Comparison of ENCODE assay signal across 8 cellular contexts in the genomic region with DNA sequence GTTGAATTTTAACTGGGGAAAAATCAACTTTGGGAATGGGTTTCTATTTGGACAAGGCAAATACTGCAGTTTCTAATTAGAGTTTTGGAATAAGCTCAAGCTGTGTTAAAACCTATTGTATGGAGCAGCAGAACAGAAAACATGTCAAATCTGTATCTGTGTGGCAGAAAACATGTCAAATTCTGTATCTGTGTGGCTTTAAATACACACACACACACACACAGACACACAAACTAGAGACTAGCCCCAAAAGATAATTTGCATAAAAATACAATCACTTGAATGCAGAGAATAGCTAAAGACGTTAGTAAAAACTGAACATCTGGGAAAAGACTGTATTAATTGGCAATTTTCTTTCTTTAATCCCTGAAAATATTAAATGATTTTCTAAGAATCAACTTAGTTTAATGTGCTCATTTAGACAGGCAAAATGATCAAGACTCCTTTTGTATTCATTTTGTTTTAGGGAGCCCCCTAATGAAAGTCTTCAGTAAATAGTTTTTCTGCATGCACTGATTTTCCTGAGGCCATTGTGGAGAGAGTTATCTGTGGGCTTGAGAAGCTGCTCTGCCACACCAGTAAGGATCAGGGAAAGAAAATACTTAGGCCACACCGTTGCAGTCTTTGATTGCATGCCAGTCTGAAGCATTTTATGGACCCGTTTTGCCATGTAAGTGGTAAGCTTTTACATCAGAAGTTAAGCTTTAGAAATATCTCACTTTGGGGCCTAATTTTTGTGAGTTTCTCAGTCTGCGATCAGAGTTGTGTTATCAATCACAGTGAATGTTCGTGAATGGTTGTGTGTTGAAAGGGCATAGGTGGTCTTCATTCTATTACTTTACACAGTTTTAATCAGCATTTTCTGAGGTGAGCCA. TPM values are rescaled to one million over a fixed set of nuclear protein-coding genes. Genes with fewer than 3 reads are reported as not detected.
DNase-seq lines count a peak whose midpoint lies in the region; ATAC-seq and TF ChIP-seq lines count a peak whose summit lies in the region.

No MANE protein-coding gene starts in this region.

- H3K27ac Mint-ChIP-seq in IgD-negative memory B cell: no peak overlapping the region
- no peak overlapping the region for H3K27ac Mint-ChIP-seq in central memory CD8-positive, alpha-beta T cell (ENCODE audit: low read depth)
- no peak overlapping the region for H3K27ac Mint-ChIP-seq in naive thymus-derived CD4-positive, alpha-beta T cell

- H3K27me3 Mint-ChIP-seq in IgD-negative memory B cell: peaks cover 33% of the 10 kb centered on the region
- no peaks in the 10 kb centered on the region for H3K27me3 Mint-ChIP-seq in central memory CD8-positive, alpha-beta T cell
- H3K27me3 Mint-ChIP-seq in naive thymus-derived CD4-positive, alpha-beta T cell: peaks cover 2 to 51% (median 20%) of the 10 kb centered on the region in 5 donors

- H3K4me3 ChIP-seq in BJ (ENCODE audit: low read depth, low read length): peak overlapping the region; percentile 75
- H3K4me3 ChIP-seq in naive thymus-derived CD4-positive, alpha-beta T cell (ENCODE audit: low read length): no peak overlapping the region

- DNase-seq in BJ (ENCODE audit: low read depth) (no peak), NCI-H510A (lab: John Stamatoyannopoulos, UW) (no peak)
- no peak for DNase-seq in central memory CD8-positive, alpha-beta T cell (ENCODE audit: low spot score in 2 of 2)
- no peak for DNase-seq in naive thymus-derived CD4-positive, alpha-beta T cell
- DNase-seq in activated CD4-positive, CD25-positive, alpha-beta regulatory T cell (lab: John Stamatoyannopoulos, UW): no peak

- no peaks in the 10 kb centered on the region for H3K36me3 ChIP-seq in BJ (ENCODE audit: control insufficient read depth, insufficient read depth, low read length)
- H3K36me3 ChIP-seq in naive thymus-derived CD4-positive, alpha-beta T cell (ENCODE audit: control insufficient read depth in 2 of 3, insufficient read depth in 3 of 3, low read length in 3 of 3): no peaks in the 10 kb centered on the region

- H3K4me1 Mint-ChIP-seq in IgD-negative memory B cell: peaks cover 5 to 11% (median 9%) of the 10 kb centered on the region in 3 donors
- H3K4me1 Mint-ChIP-seq in central memory CD8-positive, alpha-beta T cell: peaks cover 6% of the 10 kb centered on the region
- H3K4me1 Mint-ChIP-seq in naive thymus-derived CD4-positive, alpha-beta T cell: peaks cover 7 to 33% (median 11%) of the 10 kb centered on the region in 7 donors

- peak; percentile 30; the same call in 1 of the 2 replicates for TF ChIP-seq CTCF in BJ (IDR thresholded peaks at IDR 0.05; ENCODE audit: insufficient read depth, low read depth, low read length)

- H3K27ac ChIP-seq in naive thymus-derived CD4-positive, alpha-beta T cell (ENCODE audit: low read depth, low read length): no peak overlapping the region

- no peaks in the 10 kb centered on the region for H3K9me3 Mint-ChIP-seq in IgD-negative memory B cell
- H3K9me3 Mint-ChIP-seq in central memory CD8-positive, alpha-beta T cell: no peaks in the 10 kb centered on the region
- peaks cover 0 to 3% (median 0%) of the 10 kb centered on the region in 11 donors for H3K9me3 Mint-ChIP-seq in naive thymus-derived CD4-positive, alpha-beta T cell

- peaks cover 0 to 4% of the 10 kb centered on the region in 2 donors for H3K4me1 ChIP-seq in naive thymus-derived CD4-positive, alpha-beta T cell (ENCODE audit: control insufficient read depth in 2 of 2, insufficient read depth in 2 of 2, low read length in 2 of 2)

- ATAC-seq in central memory CD8-positive, alpha-beta T cell (replicated peaks; ENCODE audit: extremely low read depth, poor library complexity, severe bottlenecking): no peak
- ATAC-seq in naive thymus-derived CD4-positive, alpha-beta T cell: no peak
- no peak for ATAC-seq in GM21737 (IDR thresholded peaks at IDR 0.05; ENCODE audit: unreplicated experiment)
- ATAC-seq in GM19397 (IDR thresholded peaks at IDR 0.05; ENCODE audit: unreplicated experiment): no peak

- H3K36me3 Mint-ChIP-seq in IgD-negative memory B cell: peaks cover 2% of the 10 kb centered on the region
- peaks cover 3% of the 10 kb centered on the region for H3K36me3 Mint-ChIP-seq in central memory CD8-positive, alpha-beta T cell (ENCODE audit: insufficient read depth)
- peaks cover 0 to 14% (median 1%) of the 10 kb centered on the region in 5 donors for H3K36me3 Mint-ChIP-seq in naive thymus-derived CD4-positive, alpha-beta T cell

- H3K4me3 Mint-ChIP-seq in IgD-negative memory B cell: peak overlapping the region in 3 of 4 donors; percentile 1 to 84 (median 70)
- peak overlapping the region; percentile 71 for H3K4me3 Mint-ChIP-seq in central memory CD8-positive, alpha-beta T cell
- H3K4me3 Mint-ChIP-seq in naive thymus-derived CD4-positive, alpha-beta T cell: peak overlapping the region in 8 of 10 donors; percentile 2 to 90 (median 83)

- no peaks in the 10 kb centered on the region for H3K27me3 ChIP-seq in BJ (ENCODE audit: control insufficient read depth, insufficient read depth, low read length)
- no peaks in the 10 kb centered on the region for H3K27me3 ChIP-seq in naive thymus-derived CD4-positive, alpha-beta T cell (ENCODE audit: control insufficient read depth in 2 of 2, insufficient read depth in 2 of 2, low read length in 2 of 2)

- no peaks in the 10 kb centered on the region for H3K9me3 ChIP-seq in naive thymus-derived CD4-positive, alpha-beta T cell (ENCODE audit: control insufficient read depth in 2 of 3, low read length in 3 of 3)

- CTCF ChIA-PET in BJ (lab: Yijun Ruan, JAX): interaction anchor here (0.7 to 1.7 kb wide), 12 partner anchors 10 to 405 kb away, joined by 3 to 10 read pairs (median 3); no protein-coding TSS in a partner anchor
- CTCF ChIA-PET in naive thymus-derived CD4-positive, alpha-beta T cell (lab: Charles Lee): interaction anchor here (0.6 to 0.9 kb wide), 2 partner anchors 29 to 443 kb away, joined by 3 read pairs; no protein-coding TSS in a partner anchor

- intact Hi-C loops in naive thymus-derived CD4-positive, alpha-beta T cell (cut with micrococcal nuclease): loop anchor here in 1 of 2 donors (5.0 to 10.0 kb wide), 2 partner anchors 326 to 396 kb away; no protein-coding TSS in a partner anchor

- POLR2A ChIA-PET in BJ (lab: Charles Lee): no interaction called here
- POLR2A ChIA-PET in naive thymus-derived CD4-positive, alpha-beta T cell (lab: Charles Lee): no interaction called here

RNA-seq across cellular contexts. Expression of a gene that starts 2.2 kb away (rescaled TPM):
- polyA plus RNA-seq in BJ (2011; rRNA removed) (243 TPM in 2 replicates), IgD-negative memory B cell (0.50 TPM)
- polyA minus RNA-seq in BJ (2011; rRNA and poly(A)+ RNA removed): 71.9 and 119 TPM in 2 replicates
- total RNA-seq in naive thymus-derived CD4-positive, alpha-beta T cell: 10 to 100 TPM in 1 of 5 experiments, 1 to 10 TPM in 4; 2.3 to 51.9 (median 3.5) TPM
- polyA plus RNA-seq in naive thymus-derived CD4-positive, alpha-beta T cell: 1 to 10 TPM; 1.1 to 1.2 TPM

Comparison
In these comparisons a context has a peak if more than half of its experiments do, and no peak if none do; other contexts are left out.
1. RNA of a gene that starts 2.2 kb away (polyA plus RNA-seq): 243 TPM in BJ; 1.1 to 1.2 TPM in naive thymus-derived CD4-positive, alpha-beta T cell and 0.50 TPM in IgD-negative memory B cell (single experiment); every median in the first group is over 100 times any median in the second.
2. Peak in every context shown above with its lines, with median percentiles within 50 percentile points of each other: H3K4me3 Mint-ChIP-seq.